Comparison of ENCODE assay signal across 9 cellular contexts in genomic region chr3:140206196-140207040, GRCh38.
DNase-seq lines count a peak whose midpoint lies in the region; ATAC-seq and TF ChIP-seq lines count a peak whose summit lies in the region.
"Had no signal": no experiment of that assay in that cellular context is flagged by ENCODE, and none has a peak within 500 bp of the region (broad histone marks: within the 10 kb centered on the region; RNA-seq: fewer than 3 reads in every experiment).

No MANE protein-coding gene starts in this region.

- no peak overlapping the region for H3K27ac Mint-ChIP-seq in activated T-helper 2 cell treated with anti-CD3 and anti-CD28 coated beads, Interferon-gamma antibody, Interleukin-2, Interleukin-4, amounts not matched to agents 10 μg/mL and 5 μg/mL and 100 μg/mL, durations not matched to agents 14 hours and 24 hours and 36 hours

- H3K9me3 Mint-ChIP-seq in activated T-helper 2 cell treated with anti-CD3 and anti-CD28 coated beads, Interferon-gamma antibody, Interleukin-2, Interleukin-4, amounts not matched to agents 10 μg/mL and 5 μg/mL and 100 μg/mL, durations not matched to agents 14 hours and 24 hours and 36 hours, result no peaks in the 10 kb centered on the region

- no peaks in the 10 kb centered on the region for H3K4me1 Mint-ChIP-seq in activated T-helper 2 cell treated with anti-CD3 and anti-CD28 coated beads, Interferon-gamma antibody, Interleukin-2, Interleukin-4, amounts not matched to agents 10 μg/mL and 5 μg/mL and 100 μg/mL, durations not matched to agents 14 hours and 24 hours and 36 hours (ENCODE audit: low read depth)

- DNase-seq in H7 (peak; percentile 27), NCI-H524 treated with DMSO at 0.1 percent for 48 hours (lab: John Stamatoyannopoulos, UW) (peak; percentile 97), fibroblast of mammary gland (ENCODE audit: low read depth) (peak; percentile 58), retinal pigment epithelial cell (ENCODE audit: low read depth) (no peak), posterior cingulate gyrus (no peak)
- DNase-seq in activated T-helper 2 cell treated with anti-CD3 and anti-CD28 coated beads, Interferon-gamma antibody, Interleukin-2, Interleukin-4, amounts not matched to agents 10 μg/mL and 5 μg/mL and 100 μg/mL, durations not matched to agents 14 hours and 24 hours and 36 hours (ENCODE audit: low spot score), result no peak
- no peak for DNase-seq in activated CD4-positive, alpha-beta T cell treated with anti-CD3 and anti-CD28 coated beads for 48 hours
- DNase-seq: stimulated activated CD8-positive, alpha-beta memory T cell treated with anti-CD3 and anti-CD28 coated beads, Interleukin-4, amount 100 ng/mL, for 48 hours had no signal

- H3K4me3 ChIP-seq in H7 (ENCODE audit: insufficient read depth, low read depth, low read length), result no peak overlapping the region
- no peak overlapping the region for H3K4me3 ChIP-seq in fibroblast of mammary gland (ENCODE audit: control insufficient read depth, low read depth, low read length)
- H3K4me3 ChIP-seq in retinal pigment epithelial cell (ENCODE audit: low read length), result no peak overlapping the region

- no peaks in the 10 kb centered on the region for H3K27me3 Mint-ChIP-seq in activated T-helper 2 cell treated with anti-CD3 and anti-CD28 coated beads, Interferon-gamma antibody, Interleukin-2, Interleukin-4, amounts not matched to agents 10 μg/mL and 5 μg/mL and 100 μg/mL, durations not matched to agents 14 hours and 24 hours and 36 hours (ENCODE audit: low read depth)

- no peaks in the 10 kb centered on the region for H3K36me3 Mint-ChIP-seq in activated T-helper 2 cell treated with anti-CD3 and anti-CD28 coated beads, Interferon-gamma antibody, Interleukin-2, Interleukin-4, amounts not matched to agents 10 μg/mL and 5 μg/mL and 100 μg/mL, durations not matched to agents 14 hours and 24 hours and 36 hours (ENCODE audit: low read depth)

- intact Hi-C loops in activated T-helper 2 cell treated with anti-CD3 and anti-CD28 coated beads, Interferon-gamma antibody, Interleukin-2, Interleukin-4, amounts not matched to agents 10 μg/mL and 5 μg/mL and 100 μg/mL, durations not matched to agents 14 hours and 24 hours and 36 hours (cut with micrococcal nuclease), result no loop called here
- intact Hi-C loops in posterior cingulate gyrus (cut with DNase I), result no loop called here

- no peaks in the 10 kb centered on the region; the same call in 1 of the 2 replicates for H3K27me3 ChIP-seq in H7 (ENCODE audit: control insufficient read depth, insufficient read depth, low read length)

- TF ChIP-seq CTCF in fibroblast of mammary gland (conservative IDR thresholded peaks at IDR 0.05; ENCODE audit: control insufficient read depth, insufficient read depth, low read depth, low read length) (peak; percentile 27), retinal pigment epithelial cell (conservative IDR thresholded peaks at IDR 0.05; ENCODE audit: low read depth, low read length) (peak; percentile 52)

- no peak overlapping the region for H3K4me3 Mint-ChIP-seq in activated T-helper 2 cell treated with anti-CD3 and anti-CD28 coated beads, Interferon-gamma antibody, Interleukin-2, Interleukin-4, amounts not matched to agents 10 μg/mL and 5 μg/mL and 100 μg/mL, durations not matched to agents 14 hours and 24 hours and 36 hours (ENCODE audit: low read depth)

- H3K36me3 ChIP-seq in H7 (replicated peaks; ENCODE audit: control insufficient read depth, insufficient read depth, low read length), result no peaks in the 10 kb centered on the region

- no peak for ATAC-seq in HG02642 (IDR thresholded peaks at IDR 0.05; ENCODE audit: poor library complexity, unreplicated experiment)

Comparison
In these comparisons a context has a peak if more than half of its experiments do, and no peak if none do; other contexts are left out.
1. DNase-seq: peak in H7 (single experiment), NCI-H524 treated with DMSO at 0.1 percent for 48 hours (single experiment) and fibroblast of mammary gland (single experiment); none in retinal pigment epithelial cell (single experiment), activated T-helper 2 cell treated with anti-CD3 and anti-CD28 coated beads, Interferon-gamma antibody, Interleukin-2, Interleukin-4, amounts not matched to agents 10 μg/mL and 5 μg/mL and 100 μg/mL, durations not matched to agents 14 hours and 24 hours and 36 hours (single experiment), activated CD4-positive, alpha-beta T cell treated with anti-CD3 and anti-CD28 coated beads for 48 hours (single experiment) and posterior cingulate gyrus (0 of 10).